Comparison of ENCODE assay signal across 21 cellular contexts in genomic region chr20:38651562-38651961, GRCh38. TPM values are rescaled to one million over a fixed set of nuclear protein-coding genes. Genes with fewer than 3 reads are reported as not detected.
A peak's percentile ranks its signal among the peaks of the same experiment; 100 is the strongest.
DNase-seq lines count a peak whose midpoint lies in the region; ATAC-seq, FAIRE-seq and TF ChIP-seq lines count a peak whose summit lies in the region.
"Had no signal": no experiment of that assay in that cellular context is flagged by ENCODE, and none has a peak within 500 bp of the region (broad histone marks: within the 10 kb centered on the region; RNA-seq: fewer than 3 reads in every experiment).

No MANE protein-coding gene starts in this region.

- CTCF ChIA-PET in K562 (lab: Yijun Ruan, JAX; ENCODE audit: low intra/inter-chr PET ratio) = no interaction called here
- CTCF ChIA-PET in RWPE1 (lab: Yijun Ruan, JAX) = interaction anchor here (3.9 kb wide), 1 partner anchor 100 kb away, joined by 32 read pairs; no protein-coding TSS in a partner anchor

- H3K4ac ChIP-seq in neuronal stem cell (ENCODE audit: low read length) = no peak overlapping the region

- H3K79me1 ChIP-seq in neuronal stem cell (ENCODE audit: low read depth, low read length) = peaks cover under 1% of the 10 kb centered on the region

- no peak overlapping the region for H3K9ac ChIP-seq in K562 (ENCODE audit: insufficient read depth in 1 of 2, low read depth in 2 of 2, low read length in 2 of 2)
- H3K9ac ChIP-seq in neuronal stem cell (ENCODE audit: low read depth, low read length, poor library complexity) = no peak overlapping the region

- WGBS in K562 (ENCODE audit: insufficient coverage, low coverage, missing lambda C conversion rate) = 3% methylated on average over 6 of the region's 6 CpGs
- 100% methylated on average over 2 of the region's 6 CpGs; no CpG with 5 or more reads in 1 of the 2 donors for WGBS in neuronal stem cell (ENCODE audit: extremely low coverage in 2 of 2, insufficient read length in 2 of 2, insufficient replicate concordance in 1 of 2), 2 donors

- POLR2A ChIA-PET in K562 (lab: Yijun Ruan, JAX) (no interaction called here), RWPE1 (lab: Yijun Ruan, JAX; ENCODE audit: low non-redundant PET) (no interaction called here)

- DNase-seq in HTR-8/SVneo (ENCODE audit: insufficient read length, low spot score) (no peak), K562 (ENCODE audit: extremely low read depth in 1 of 4, low spot score in 3 of 4) (no peak), neuronal stem cell (ENCODE audit: low spot score) (no peak), epidermal melanocyte (ENCODE audit: insufficient read length, low spot score) (no peak), RWPE1 (ENCODE audit: low spot score) (no peak)
- DNase-seq: C1 segment of cervical spinal cord; CD4-positive, alpha-beta memory T cell; COR-L47; DMS79 treated with DMSO at 0.1 percent for 48 hours; GF-D8; GOT3; H7; HCEC 1CT had no signal

- TF ChIP-seq RAD21 in K562 (CRISPR knock-in tag; conservative IDR thresholded peaks at IDR 0.05 in 1 of 2, IDR thresholded peaks at IDR 0.05 in 1 of 2) = no peak

- H3K27me3 ChIP-seq in K562 (ENCODE audit: control insufficient read depth in 2 of 2, insufficient read depth in 2 of 2, low read length in 2 of 2) (peaks cover 7 to 32% of the 10 kb centered on the region in 2 experiments; a peak in 4 of 5 replicates), neuronal stem cell (ENCODE audit: control insufficient read depth in 3 of 3, insufficient read depth in 3 of 3, low read depth in 1 of 3, low read length in 3 of 3) (peaks cover 0 to 35% (median 19%) of the 10 kb centered on the region in 3 experiments)

- no peak overlapping the region for H2BK120ac ChIP-seq in neuronal stem cell (ENCODE audit: low read depth, low read length)

- H3K36me3 ChIP-seq in K562 (ENCODE audit: control insufficient read depth, insufficient read depth, low read length) (no peaks in the 10 kb centered on the region), neuronal stem cell (replicated peaks in 1 of 2; ENCODE audit: control insufficient read depth in 2 of 2, insufficient read depth in 2 of 2, low read length in 2 of 2) (no peaks in the 10 kb centered on the region)

- H4K20me1 ChIP-seq in K562 (replicated peaks; ENCODE audit: control insufficient read depth, insufficient read depth, low read length) = peaks cover 12% of the 10 kb centered on the region; the same call in 1 of the 2 replicates

- no peak overlapping the region for H3K4me2 ChIP-seq in K562 (ENCODE audit: insufficient read depth, low read length)
- H3K4me2 ChIP-seq in neuronal stem cell (ENCODE audit: insufficient read depth, low read length, poor library complexity, severe bottlenecking) = no peak overlapping the region

- H3K14ac ChIP-seq in neuronal stem cell (ENCODE audit: low read length) = no peak overlapping the region

- no peak for TF ChIP-seq POLR2A in K562 (conservative IDR thresholded peaks at IDR 0.05)

- FAIRE-seq in HTR-8/SVneo (lab: Jason Lieb, UNC) (peak; percentile 99), K562 (lab: Jason Lieb, UNC) (no peak)
- FAIRE-seq: GM12891, GM18507 had no signal

- H3K79me2 ChIP-seq in K562 (ENCODE audit: control insufficient read depth, insufficient read depth, low read length) = no peaks in the 10 kb centered on the region

- intact Hi-C loops in K562 (cut with micrococcal nuclease) = no loop called here

- in situ Hi-C loops in K562 (cut with MboI) = no loop called here

- H2AFZ ChIP-seq in K562 (ENCODE audit: low read depth, low read length) = no peak overlapping the region
- H2AFZ ChIP-seq in neuronal stem cell (ENCODE audit: low read length) = no peak overlapping the region

- no peak overlapping the region for H2AK5ac ChIP-seq in neuronal stem cell (ENCODE audit: low read depth, low read length)

- no TSS peak for BruUV-seq in K562 (replicated peaks; lab: Mats Ljungman, UMichigan)

- H3K9me3 ChIP-seq in K562 (replicated peaks; ENCODE audit: control insufficient read depth, insufficient read depth, low read depth, low read length) = no peaks in the 10 kb centered on the region
- H3K9me3 ChIP-seq in neuronal stem cell (replicated peaks in 1 of 2; ENCODE audit: control insufficient read depth in 2 of 2, insufficient read depth in 1 of 2, low read depth in 1 of 2, low read length in 2 of 2) = no peaks in the 10 kb centered on the region

- ATAC-seq in K562 = no peak
- ATAC-seq in HG03521 (IDR thresholded peaks at IDR 0.05; ENCODE audit: unreplicated experiment) = no peak

- no peaks in the 10 kb centered on the region for H3K9me1 ChIP-seq in K562 (ENCODE audit: control insufficient read depth, insufficient read depth, low read length)

- no peak overlapping the region for H3K18ac ChIP-seq in neuronal stem cell (ENCODE audit: low read length)

- no peak overlapping the region for H2BK5ac ChIP-seq in neuronal stem cell (ENCODE audit: low read length)

- peak overlapping the region; percentile 4 for H3K23ac ChIP-seq in neuronal stem cell (ENCODE audit: low read depth, low read length, poor library complexity)

- no peak overlapping the region for H2BK12ac ChIP-seq in neuronal stem cell (ENCODE audit: low read length)

- H4K8ac ChIP-seq in neuronal stem cell (ENCODE audit: low read depth, low read length) = no peak overlapping the region

- no peak overlapping the region for H4K91ac ChIP-seq in neuronal stem cell (ENCODE audit: low read depth, low read length, poor library complexity)

- H3K4me1 ChIP-seq in K562 (replicated peaks in 1 of 2; ENCODE audit: control insufficient read depth in 2 of 2, insufficient read depth in 2 of 2, low read length in 2 of 2) (no peaks in the 10 kb centered on the region; a peak in 1 of 5 replicates), neuronal stem cell (ENCODE audit: control insufficient read depth in 2 of 2, insufficient read depth in 1 of 2, low read depth in 1 of 2, low read length in 2 of 2) (peaks cover 0 to 3% of the 10 kb centered on the region in 2 donors)

- H3K4me3 ChIP-seq in K562 (no peak overlapping the region), neuronal stem cell (ENCODE audit: low read length in 2 of 2) (peak overlapping the region in 1 of 2 donors; percentile 69)

- TF ChIP-seq CTCF in K562 (IDR thresholded peaks at IDR 0.05 in 2 of 3, conservative IDR thresholded peaks at IDR 0.05 in 1 of 3; ENCODE audit: insufficient read depth in 2 of 3, low read depth in 1 of 3, low read length in 3 of 3) = no peak
- no peak for TF ChIP-seq CTCF in RWPE1 (conservative IDR thresholded peaks at IDR 0.05; ENCODE audit: low read depth)

- TF ChIP-seq EP300 in K562 (IDR thresholded peaks at IDR 0.05; ENCODE audit: low read length) = no peak

- no peak overlapping the region for H2BK15ac ChIP-seq in neuronal stem cell (ENCODE audit: low read length)

- H3K27ac ChIP-seq in K562 (ENCODE audit: extremely low read depth, low read depth, low read length) (no peak overlapping the region), neuronal stem cell (replicated peaks; ENCODE audit: low read length) (no peak overlapping the region), RWPE1 (no peak overlapping the region)

TF ChIP-seq in K562, 482 proteins besides CTCF, POLR2A, EP300 and RAD21 (continues in another document):
- TF ChIP-seq ZBTB2 (IDR thresholded peaks at IDR 0.05) (no peak), TCF7L2 (IDR thresholded peaks at IDR 0.05; ENCODE audit: low read depth, low read length) (no peak), ZNF277 (CRISPR knock-in tag; IDR thresholded peaks at IDR 0.05; ENCODE audit: borderline replicate concordance) (no peak), HDAC6 (IDR thresholded peaks at IDR 0.05; ENCODE audit: low read depth, low read length) (no peak), NFYB (IDR thresholded peaks at IDR 0.05; ENCODE audit: extremely low read depth, insufficient read length) (no peak), KDM1A (IDR thresholded peaks at IDR 0.05) (peak; percentile 83 to 86), CTBP1 (IDR thresholded peaks at IDR 0.05; ENCODE audit: borderline replicate concordance) (peak; percentile 87)

RNA-seq across cellular contexts. Expression of gene ARHGAP40, which starts 50.0 kb away (rescaled TPM):
- total RNA-seq in K562 (2011; cell fraction: chromatin; rRNA removed; ENCODE audit: low replicate concordance) = 0.09 TPM in 1 of 2 replicates, not detected in the other
- not detected in 2 replicates for total RNA-seq in K562 (2011; cell fraction: nucleolus; rRNA removed)
- total RNA-seq in K562 (2011; cell fraction: nucleoplasm; rRNA removed) = not detected in 2 replicates
- total RNA-seq in K562 (2014; rRNA removed) = not detected in 2 replicates
- not detected in 2 replicates for total RNA-seq in K562 (2014; rRNA removed; fragmentation: Illumina TruSeq; extraction: Trizol)
- not detected in 2 replicates for total RNA-seq in K562 (2015; rRNA removed; fragmentation: Illumina TruSeq; extraction: Trizol)
- not detected in 2 replicates for total RNA-seq in K562 (2021)
- polyA plus RNA-seq in K562 (2011; rRNA removed) = not detected in 2 replicates
- polyA plus RNA-seq in K562 (2011; cell fraction: cytosol; rRNA removed) = not detected in 2 replicates
- 0.10 and 0.11 TPM in 2 replicates for polyA plus RNA-seq in K562 (2011; cell fraction: nucleus; rRNA removed)
- 0.03 TPM in 1 of 2 replicates, not detected in the other for polyA plus RNA-seq in K562 (2012)
- not detected in 2 replicates for polyA plus RNA-seq in K562 (2014; fragmentation: Illumina TruSeq; extraction: Trizol)
- polyA plus RNA-seq in K562 (2014; fragmentation: Nextera tagmentation; extraction: Ambion mirVana) = not detected
- not detected in 2 replicates for polyA plus RNA-seq in K562 (2014; rRNA removed)
- not detected in 2 replicates for polyA minus RNA-seq in K562 (2011; rRNA and poly(A)+ RNA removed)
- not detected in 2 replicates for polyA minus RNA-seq in K562 (2011; cell fraction: cytosol; rRNA and poly(A)+ RNA removed)
- polyA minus RNA-seq in K562 (2011; cell fraction: nucleus; rRNA and poly(A)+ RNA removed) = not detected in 2 replicates
- polyA plus RNA-seq in neuronal stem cell (2013, experiment 1 of 2) = 0.04 TPM
- not detected for polyA plus RNA-seq in neuronal stem cell (2013, experiment 2 of 2)
- total RNA-seq: A172; A673; CD4-positive, alpha-beta memory T cell; Daoy; G401 had no signal
- polyA plus RNA-seq: BJ; CD4-positive, alpha-beta memory T cell had no signal
